ENCODE assay signal across 6 cellular contexts in genomic region chr19:1904385-1905070, GRCh38. TPM values are rescaled to one million over a fixed set of nuclear protein-coding genes. Genes with fewer than 3 reads are reported as not detected.
DNase-seq lines count a peak whose midpoint lies in the region; ATAC-seq and TF ChIP-seq lines count a peak whose summit lies in the region.

No MANE protein-coding gene starts in this region.

- no peak for TF ChIP-seq POLR2A in vagina (IDR thresholded peaks at IDR 0.05)

- H3K9ac ChIP-seq in iPS-18a (ENCODE audit: low read length), result peak overlapping the region; percentile 33

- no peak for ATAC-seq in Right ventricle myocardium inferior

- DNase-seq in right atrium auricular region (ENCODE audit: low spot score) (no peak), Right ventricle myocardium inferior (ENCODE audit: missing footprints) (no peak), SJCRH30 (no peak), vagina (ENCODE audit: extremely low spot score in 2 of 2) (peak in 1 of 2 donors; percentile 95), ACHN (no peak)

- in situ Hi-C loops in ACHN (cut with HindIII; ENCODE audit: low pct_ligation_motif_present, low pct_unique_long_range_greater_than_20kb, low sequenced_read_pairs), result no loop called here

- H3K9me3 ChIP-seq in right atrium auricular region, result no peaks in the 10 kb centered on the region
- no peaks in the 10 kb centered on the region for H3K9me3 ChIP-seq in SJCRH30 (replicated peaks)
- H3K9me3 ChIP-seq in iPS-18a (ENCODE audit: control insufficient read depth, low read depth, low read length), result no peaks in the 10 kb centered on the region
- H3K9me3 ChIP-seq in vagina, result no peaks in the 10 kb centered on the region

- H3K4me1 ChIP-seq in right atrium auricular region, result peaks cover 0 to 22% of the 10 kb centered on the region in 2 donors
- H3K4me1 ChIP-seq in SJCRH30, result peaks cover 9% of the 10 kb centered on the region
- H3K4me1 ChIP-seq in iPS-18a (ENCODE audit: control insufficient read depth, low read depth, low read length), result peaks cover 6% of the 10 kb centered on the region
- peaks cover 57% of the 10 kb centered on the region for H3K4me1 ChIP-seq in vagina

- intact Hi-C loops in Right ventricle myocardium inferior (cut with DNase I), result no loop called here
- intact Hi-C loops in vagina (cut with DNase I), result no loop called here

- H3K27me3 ChIP-seq in right atrium auricular region (no peaks in the 10 kb centered on the region), SJCRH30 (no peaks in the 10 kb centered on the region), iPS-18a (ENCODE audit: control insufficient read depth, insufficient read depth, low read length) (no peaks in the 10 kb centered on the region), vagina (no peaks in the 10 kb centered on the region)

- TF ChIP-seq CTCF in right atrium auricular region (IDR thresholded peaks at IDR 0.05) (no peak), vagina (IDR thresholded peaks at IDR 0.05) (no peak)

- H3K36me3 ChIP-seq in right atrium auricular region (no peaks in the 10 kb centered on the region), SJCRH30 (no peaks in the 10 kb centered on the region), iPS-18a (ENCODE audit: control insufficient read depth, low read depth, low read length) (no peaks in the 10 kb centered on the region), vagina (no peaks in the 10 kb centered on the region)

- H3K4me3 ChIP-seq in right atrium auricular region, result peak overlapping the region in 1 of 2 donors; percentile 68
- H3K4me3 ChIP-seq in SJCRH30, result peak overlapping the region; percentile 71
- H3K4me3 ChIP-seq in iPS-18a (ENCODE audit: low read length), result peak overlapping the region; percentile 39
- peak overlapping the region; percentile 58 to 85 for H3K4me3 ChIP-seq in vagina

- peak overlapping the region; percentile 41 to 66 for H3K27ac ChIP-seq in right atrium auricular region
- H3K27ac ChIP-seq in SJCRH30, result no peak overlapping the region
- H3K27ac ChIP-seq in iPS-18a (ENCODE audit: low read length), result peak overlapping the region; percentile 68
- peak overlapping the region; percentile 78 for H3K27ac ChIP-seq in vagina

RNA-seq across cellular contexts. Expression of gene ADAT3, which starts 0.7 kb away (rescaled TPM):
- total RNA-seq in right atrium auricular region (1 to 10 TPM; 1.7 to 4.0 TPM), Right ventricle myocardium inferior (1.6 TPM), vagina (5.2 TPM)
- total RNA-seq in SJCRH30 (2014; rRNA removed; shearing (Covaris generic)), result 4.7 and 4.8 TPM in 2 replicates

RNA-seq across cellular contexts. Expression of gene SCAMP4, which starts 0.7 kb away (rescaled TPM):
- 10 to 100 TPM; 35.0 to 42.1 TPM for total RNA-seq in right atrium auricular region
- total RNA-seq in Right ventricle myocardium inferior, result 17.9 TPM
- 29.1 and 29.2 TPM in 2 replicates for total RNA-seq in SJCRH30 (2014; rRNA removed; shearing (Covaris generic))
- total RNA-seq in vagina, result 51.3 TPM

RNA-seq across cellular contexts. Expression of gene ABHD17A, which starts 19.2 kb away (rescaled TPM):
- 10 to 100 TPM; 92.6 to 99.5 TPM for total RNA-seq in right atrium auricular region
- 61.5 TPM for total RNA-seq in Right ventricle myocardium inferior
- 39.2 and 41.6 TPM in 2 replicates for total RNA-seq in SJCRH30 (2014; rRNA removed; shearing (Covaris generic))
- 83.0 TPM for total RNA-seq in vagina

RNA-seq across cellular contexts. Expression of gene CSNK1G2, which starts 36.4 kb away (rescaled TPM):
- total RNA-seq in right atrium auricular region, result 10 to 100 TPM; 29.0 to 35.8 TPM
- total RNA-seq in Right ventricle myocardium inferior, result 23.6 TPM
- total RNA-seq in SJCRH30 (2014; rRNA removed; shearing (Covaris generic)), result 72.8 and 78.0 TPM in 2 replicates
- 77.6 TPM for total RNA-seq in vagina

RNA-seq across cellular contexts. Expression of gene KLF16, which starts 41.1 kb away (rescaled TPM):
- total RNA-seq in right atrium auricular region (1 to 10 TPM; 4.4 to 5.6 TPM), Right ventricle myocardium inferior (11.0 TPM), vagina (7.6 TPM)
- total RNA-seq in SJCRH30 (2014; rRNA removed; shearing (Covaris generic)), result 5.1 and 5.8 TPM in 2 replicates
